ENCODE assay signal across 11 cellular contexts in the genomic region with DNA sequence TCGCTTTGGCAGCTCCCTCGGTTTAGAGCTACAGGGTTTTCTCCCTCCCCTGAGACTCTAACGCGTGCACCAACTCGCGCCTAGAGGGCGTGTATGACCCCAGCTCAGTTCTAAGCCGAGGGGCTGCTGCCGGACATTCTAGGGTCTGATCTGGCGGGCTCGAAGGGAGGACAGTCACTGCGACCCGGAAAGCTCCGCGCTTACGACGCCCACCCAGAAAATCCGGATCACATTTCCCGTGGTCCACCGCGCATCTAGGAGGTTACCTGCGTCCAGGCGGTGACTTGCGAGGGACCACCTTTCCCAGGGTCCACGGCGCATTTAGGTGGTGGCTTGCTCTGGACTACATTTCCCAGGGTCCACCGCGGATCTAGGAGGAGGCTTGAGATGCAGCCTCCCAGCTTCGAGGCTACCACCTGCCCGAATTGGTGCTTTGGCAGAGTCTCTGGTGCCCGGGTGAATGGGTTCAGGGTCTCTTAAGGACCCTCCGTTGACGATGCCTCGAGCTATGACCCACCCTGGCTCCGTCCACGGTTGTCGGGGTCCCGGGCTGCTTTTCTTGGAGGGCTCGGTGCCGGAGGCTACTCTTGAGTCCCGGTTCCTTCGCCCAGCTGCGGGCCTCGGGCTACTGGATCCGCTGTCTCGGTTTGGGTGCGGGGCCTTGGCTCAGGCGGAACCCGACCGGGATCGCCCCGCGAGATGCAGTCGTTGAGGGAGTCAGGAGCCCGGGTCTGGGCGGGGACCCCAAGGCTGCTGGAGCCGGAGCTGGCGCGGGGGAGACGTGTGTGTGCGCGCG. TPM values are rescaled to one million over a fixed set of nuclear protein-coding genes. Genes with fewer than 3 reads are reported as not detected.
DNase-seq lines count a peak whose midpoint lies in the region; ATAC-seq and TF ChIP-seq lines count a peak whose summit lies in the region.
"Had no signal": no experiment of that assay in that cellular context is flagged by ENCODE, and none has a peak within 500 bp of the region (broad histone marks: within the 10 kb centered on the region; RNA-seq: fewer than 3 reads in every experiment).

No MANE protein-coding gene starts in this region.

- H3K27ac ChIP-seq in GM23338 (ENCODE audit: low read depth) (peak overlapping the region; percentile 48), iPS DF 6.9 (ENCODE audit: low read length) (no peak overlapping the region)

- WGBS in iPS DF 6.9 (ENCODE audit: insufficient coverage, insufficient read length) = no CpG with 5 or more reads among the region's 63 CpGs

- no peaks in the 10 kb centered on the region for H3K36me3 ChIP-seq in GM23338 (ENCODE audit: insufficient read depth)
- H3K36me3 ChIP-seq in iPS DF 6.9 (ENCODE audit: control insufficient read depth, insufficient read depth, low read length) = no peaks in the 10 kb centered on the region
- no peaks in the 10 kb centered on the region for H3K36me3 ChIP-seq in skeletal muscle satellite cell (ENCODE audit: insufficient read depth, low read length)

- H2AFZ ChIP-seq in GM23338 = peak overlapping the region; percentile 91; the same call in 1 of the 2 replicates

- no peaks in the 10 kb centered on the region for H4K20me1 ChIP-seq in GM23338 (replicated peaks; ENCODE audit: insufficient read depth)

- DNase-seq in GM23338 (ENCODE audit: low spot score) = peak; percentile 97
- no peak for DNase-seq in astrocyte of the cerebellum (ENCODE audit: low read depth)
- peak; percentile 82 for DNase-seq in iPS DF 6.9 (ENCODE audit: low read depth, low spot score)
- no peak for DNase-seq in immature natural killer cell
- DNase-seq in natural killer cell = no peak
- DNase-seq: activated CD4-positive, alpha-beta T cell treated with anti-CD3 and anti-CD28 coated beads, Interleukin-2, amount 50 U/mL, for 48 hours; NCI-H510A; stimulated activated CD4-positive, alpha-beta T cell treated with anti-CD3 and anti-CD28 coated beads, Interleukin-2, amount 100 ng/mL, for 24 hours had no signal

- H3F3A ChIP-seq in GM23338 (replicated peaks; ENCODE audit: low read depth) = 0 out of 2 replicates have a peak, but pooled peaks cover 11% of the 10 kb centered on the region

- peak; percentile 40 to 46 for TF ChIP-seq CTCF in GM23338 (conservative IDR thresholded peaks at IDR 0.05; ENCODE audit: low read depth in 2 of 2)
- peak; percentile 13 for TF ChIP-seq CTCF in astrocyte of the cerebellum (IDR thresholded peaks at IDR 0.05; ENCODE audit: low read depth, low read length, missing control alignments)
- no peak for TF ChIP-seq CTCF in natural killer cell (IDR thresholded peaks at IDR 0.05)

- H3K9ac ChIP-seq in skeletal muscle satellite cell (ENCODE audit: low read depth, low read length) = no peak overlapping the region

- ATAC-seq in GM23338 = peak; percentile 80
- no peak for ATAC-seq in GM21723 (IDR thresholded peaks at IDR 0.05; ENCODE audit: unreplicated experiment)
- no peak for ATAC-seq in GM19455 (IDR thresholded peaks at IDR 0.05; ENCODE audit: unreplicated experiment)
- ATAC-seq in natural killer cell = no peak

- peaks cover 7% of the 10 kb centered on the region; the same call in 2 of the 3 replicates for H3K9me3 Mint-ChIP-seq in GM23338
- H3K9me3 Mint-ChIP-seq in immature natural killer cell = peaks cover 18 to 58% (median 53%) of the 10 kb centered on the region in 6 donors
- peaks cover 15% of the 10 kb centered on the region in 2 donors for H3K9me3 Mint-ChIP-seq in natural killer cell

- H3K27me3 Mint-ChIP-seq in GM23338 (ENCODE audit: insufficient read depth, low read depth, poor library complexity) = peaks cover 5% of the 10 kb centered on the region
- peaks cover 0 to 3% (median 3%) of the 10 kb centered on the region in 3 donors for H3K27me3 Mint-ChIP-seq in immature natural killer cell (ENCODE audit: low read depth in 3 of 3)
- H3K27me3 Mint-ChIP-seq in natural killer cell (ENCODE audit: low read depth in 2 of 2) = peaks cover 0 to 5% of the 10 kb centered on the region in 2 donors

- H3K27me3 ChIP-seq in GM23338 (ENCODE audit: insufficient read depth) (peaks cover 5% of the 10 kb centered on the region; the same call in 1 of the 2 replicates), iPS DF 6.9 (ENCODE audit: control insufficient read depth, insufficient read depth, low read length) (no peaks in the 10 kb centered on the region), skeletal muscle satellite cell (ENCODE audit: control insufficient read depth, insufficient read depth, low read length) (peaks cover 17% of the 10 kb centered on the region)

- H3K4me3 Mint-ChIP-seq in GM23338 = peak overlapping the region; percentile 64; the same call in 2 of the 3 replicates
- no peak overlapping the region for H3K4me3 Mint-ChIP-seq in immature natural killer cell
- H3K4me3 Mint-ChIP-seq in natural killer cell = no peak overlapping the region

- H3K9me2 ChIP-seq in GM23338 (ENCODE audit: insufficient read depth) = peaks cover 6% of the 10 kb centered on the region

- H3K79me2 ChIP-seq in GM23338 (replicated peaks; ENCODE audit: insufficient read depth) = no peaks in the 10 kb centered on the region

- intact Hi-C loops in natural killer cell (cut with micrococcal nuclease) = no loop called here

- H3K4me3 ChIP-seq in GM23338 = peak overlapping the region; percentile 49
- peak overlapping the region; percentile 41 for H3K4me3 ChIP-seq in astrocyte of the cerebellum (ENCODE audit: low read depth, low read length)
- H3K4me3 ChIP-seq in iPS DF 6.9 (ENCODE audit: low read length) = peak overlapping the region; percentile 43; the same call in 1 of the 2 replicates
- H3K4me3 ChIP-seq in skeletal muscle satellite cell (ENCODE audit: low read length) = peak overlapping the region; percentile 58

- H3K4me1 Mint-ChIP-seq in GM23338 (peaks cover 9% of the 10 kb centered on the region), immature natural killer cell (peaks cover 4 to 5% of the 10 kb centered on the region in 2 donors), natural killer cell (no peaks in the 10 kb centered on the region)

- H3K4me2 ChIP-seq in GM23338 (peak overlapping the region; percentile 70), skeletal muscle satellite cell (ENCODE audit: low read length) (peak overlapping the region; percentile 74)

- H3K9me3 ChIP-seq in iPS DF 6.9 (ENCODE audit: control insufficient read depth, insufficient read depth, low read length) = no peaks in the 10 kb centered on the region
- H3K9me3 ChIP-seq in skeletal muscle satellite cell (replicated peaks; ENCODE audit: low read length) = no peaks in the 10 kb centered on the region

- H3K27ac Mint-ChIP-seq in GM23338 (no peak overlapping the region), immature natural killer cell (no peak overlapping the region), natural killer cell (no peak overlapping the region)

- peaks cover 3% of the 10 kb centered on the region; the same call in 1 of the 3 replicates for H3K36me3 Mint-ChIP-seq in GM23338 (ENCODE audit: low read depth)
- peaks cover 4 to 12% (median 6%) of the 10 kb centered on the region in 3 donors for H3K36me3 Mint-ChIP-seq in immature natural killer cell
- peaks cover 23% of the 10 kb centered on the region for H3K36me3 Mint-ChIP-seq in natural killer cell

- peaks cover 23% of the 10 kb centered on the region for H3K4me1 ChIP-seq in GM23338 (ENCODE audit: insufficient read depth)
- H3K4me1 ChIP-seq in iPS DF 6.9 (ENCODE audit: control insufficient read depth, insufficient read depth, low read length) = peaks cover 3% of the 10 kb centered on the region; the same call in 1 of the 2 replicates
- H3K4me1 ChIP-seq in skeletal muscle satellite cell (ENCODE audit: control insufficient read depth, insufficient read depth, low read length) = peaks cover 7% of the 10 kb centered on the region

- in situ Hi-C loops in astrocyte of the cerebellum (cut with HindIII; ENCODE audit: low sequenced_read_pairs) = no loop called here

TF ChIP-seq in GM23338, 12 proteins besides CTCF, POLR2A, EP300 and RAD21 (continues in another document):
- TF ChIP-seq, protein P1, sequence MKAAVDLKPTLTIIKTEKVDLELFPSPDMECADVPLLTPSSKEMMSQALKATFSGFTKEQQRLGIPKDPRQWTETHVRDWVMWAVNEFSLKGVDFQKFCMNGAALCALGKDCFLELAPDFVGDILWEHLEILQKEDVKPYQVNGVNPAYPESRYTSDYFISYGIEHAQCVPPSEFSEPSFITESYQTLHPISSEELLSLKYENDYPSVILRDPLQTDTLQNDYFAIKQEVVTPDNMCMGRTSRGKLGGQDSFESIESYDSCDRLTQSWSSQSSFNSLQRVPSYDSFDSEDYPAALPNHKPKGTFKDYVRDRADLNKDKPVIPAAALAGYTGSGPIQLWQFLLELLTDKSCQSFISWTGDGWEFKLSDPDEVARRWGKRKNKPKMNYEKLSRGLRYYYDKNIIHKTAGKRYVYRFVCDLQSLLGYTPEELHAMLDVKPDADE (IDR thresholded peaks at IDR 0.05) = peak; percentile 87

RNA-seq across cellular contexts. Expression of a gene that starts 30.5 kb away (rescaled TPM):
- total RNA-seq in GM23338 (2014; rRNA removed; shearing (Covaris generic)) = 227 and 249 TPM in 2 replicates
- polyA plus RNA-seq in GM23338 (2016; fragmentation: Nextera tagmentation; extraction: Ambion mirVana) (111 and 143 TPM in 2 replicates), immature natural killer cell (10 to 100 TPM; 18.6 to 50.6 (median 25.9) TPM)
- 81.9 and 95.8 TPM in 2 replicates for total RNA-seq in skeletal muscle satellite cell (2012; rRNA removed)
- 10 to 100 TPM; 20.3 to 37.3 (median 21.5) TPM for total RNA-seq in natural killer cell

RNA-seq across cellular contexts. Expression of a gene that starts 30.9 kb away (rescaled TPM):
- total RNA-seq in GM23338 (2014; rRNA removed; shearing (Covaris generic)) = 2.4 TPM in 2 replicates
- polyA plus RNA-seq in GM23338 (2016; fragmentation: Nextera tagmentation; extraction: Ambion mirVana) (1.9 and 3.2 TPM in 2 replicates), immature natural killer cell (1 to 10 TPM; 2.9 to 7.6 (median 2.9) TPM)
- 2.8 and 5.3 TPM in 2 replicates for total RNA-seq in skeletal muscle satellite cell (2012; rRNA removed)
- 10 to 100 TPM in 2 of 3 donors, 1 to 10 TPM in 1; 7.7 to 19.1 (median 10.5) TPM for total RNA-seq in natural killer cell

Comparison
In these comparisons a context has a peak if more than half of its experiments do, and no peak if none do; other contexts are left out.
1. DNase-seq: peak in GM23338 (single experiment) and iPS DF 6.9 (single experiment); none in astrocyte of the cerebellum (single experiment), immature natural killer cell (0 of 3) and natural killer cell (single experiment).
2. Peak in every context shown above with its lines, with median percentiles within 50 percentile points of each other: H3K4me3 ChIP-seq.